In genomic region chr7:158976468-158976848, GRCh38 we compare ENCODE assay signal across 8 cellular contexts.
DNase-seq lines count a peak whose midpoint lies in the region; ATAC-seq and TF ChIP-seq lines count a peak whose summit lies in the region.

No MANE protein-coding gene starts in this region.

- H4K20me1 ChIP-seq in smooth muscle cell (ENCODE audit: low read depth): no peaks in the 10 kb centered on the region

- peak overlapping the region; percentile 42 to 58 for H3K4me3 ChIP-seq in foreskin fibroblast (ENCODE audit: low read depth in 1 of 2, low read length in 2 of 2)
- peak overlapping the region; percentile 60 for H3K4me3 ChIP-seq in smooth muscle cell

- H3F3A ChIP-seq in smooth muscle cell (ENCODE audit: low read depth): no peaks in the 10 kb centered on the region

- no peaks in the 10 kb centered on the region for H3K79me2 ChIP-seq in smooth muscle cell (ENCODE audit: low read depth)

- WGBS in smooth muscle cell (ENCODE audit: low lambda C conversion rate): 50% methylated on average over 5 of the region's 5 CpGs

- DNase-seq in SHP77 treated with DMSO at 0.1 percent for 48 hours (lab: John Stamatoyannopoulos, UW) (peak; percentile 52), foreskin fibroblast (peak; percentile 3 to 16), smooth muscle cell (lab: John Stamatoyannopoulos, UW; ENCODE audit: unreplicated experiment) (no peak), NCI-H146 treated with DMSO at 0.1 percent for 48 hours (lab: John Stamatoyannopoulos, UW; ENCODE audit: unreplicated experiment) (no peak), NCI-H2081 (lab: John Stamatoyannopoulos, UW) (no peak), T-helper 9 cell (no peak)

- ATAC-seq in GM18858 (IDR thresholded peaks at IDR 0.05; ENCODE audit: unreplicated experiment): peak; percentile 25
- peak; percentile 29 for ATAC-seq in HG02763 (IDR thresholded peaks at IDR 0.05; ENCODE audit: unreplicated experiment)

- H3K9me3 ChIP-seq in smooth muscle cell (replicated peaks; ENCODE audit: low read depth): peaks cover 2% of the 10 kb centered on the region

- no peak overlapping the region for H3K27ac ChIP-seq in smooth muscle cell (ENCODE audit: low read depth)

- peak overlapping the region; percentile 90 for H2AFZ ChIP-seq in smooth muscle cell (ENCODE audit: low read depth)

- no peaks in the 10 kb centered on the region for H3K27me3 ChIP-seq in smooth muscle cell (ENCODE audit: low read depth)

- H3K4me1 ChIP-seq in smooth muscle cell (ENCODE audit: low read depth): no peaks in the 10 kb centered on the region

- H3K4me2 ChIP-seq in smooth muscle cell: peak overlapping the region; percentile 91

- H3K36me3 ChIP-seq in smooth muscle cell (ENCODE audit: low read depth): no peaks in the 10 kb centered on the region

- H3K9ac ChIP-seq in smooth muscle cell (ENCODE audit: low read depth): no peak overlapping the region

- TF ChIP-seq CTCF in foreskin fibroblast (IDR thresholded peaks at IDR 0.05; ENCODE audit: low read depth, low read length) (no peak), smooth muscle cell (IDR thresholded peaks at IDR 0.05; ENCODE audit: borderline replicate concordance, insufficient read depth, poor library complexity, severe bottlenecking) (no peak)

Comparison
In these comparisons a context has a peak if more than half of its experiments do, and no peak if none do; other contexts are left out.
1. DNase-seq: peak in SHP77 treated with DMSO at 0.1 percent for 48 hours (single experiment) and foreskin fibroblast (2 of 2); none in smooth muscle cell (single experiment), NCI-H146 treated with DMSO at 0.1 percent for 48 hours (single experiment), NCI-H2081 (0 of 2) and T-helper 9 cell (single experiment).